18 cellular contexts compared by ENCODE assay signal in the genomic region with DNA sequence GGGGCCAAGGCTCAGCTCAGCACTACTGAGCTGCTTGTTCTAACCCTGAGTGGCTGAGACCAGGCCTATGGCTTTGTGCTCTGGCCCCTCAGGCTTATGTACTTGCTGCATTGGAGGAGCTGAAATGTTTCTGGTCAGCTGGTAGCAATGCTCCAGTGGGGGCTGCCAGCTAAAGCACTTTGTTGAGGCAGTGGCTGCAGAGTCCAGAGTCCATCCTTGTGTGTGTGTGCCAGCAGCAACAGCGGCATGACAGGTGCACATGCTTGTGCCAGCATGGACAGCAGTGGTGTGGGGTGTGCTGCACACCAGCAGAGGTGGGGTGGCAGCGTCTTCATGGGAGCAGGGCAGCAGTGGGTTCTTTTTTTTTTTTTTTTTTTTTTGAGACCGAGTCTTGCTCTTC.
"Had no signal": no experiment of that assay in that cellular context is flagged by ENCODE, and none has a peak within 500 bp of the region (broad histone marks: within the 10 kb centered on the region; RNA-seq: fewer than 3 reads in every experiment).

No MANE protein-coding gene starts in this region.

- ATAC-seq: esophagus mucosa; natural killer cell treated with Interleukin-12 subunit alpha and Interleukin-12 subunit beta and Interleukin-15 and Interleukin-18, amount 100 ng/mL, for 72 hours had no signal

- H3K9me3 Mint-ChIP-seq: activated CD4-positive, alpha-beta T cell treated with anti-CD3 and anti-CD28 coated beads, Interleukin-2, amount 10 ng/mL, durations not matched to agents 7 days and 5 days; immature natural killer cell; T-helper 1 cell treated with Interleukin-12 subunit alpha and Interleukin-12 subunit beta and Interleukin-4 antibody, amounts not matched to agents 30 μg/mL and 1 μg/mL, for 36 hours had no signal

- FAIRE-seq: endometrium had no signal

- DNase-seq: activated B cell treated with CpG ODN at 0.5 μM for 24 hours; activated CD4-positive, alpha-beta T cell treated with anti-CD3 and anti-CD28 coated beads, Interleukin-2, amount 10 ng/mL, durations not matched to agents 7 days and 5 days; activated gamma-delta T cell; amygdala; brain microvascular endothelial cell; cerebellar nuclear complex; dorsolateral prefrontal cortex; immature natural killer cell; mammary epithelial cell; occipital lobe; stimulated activated CD4-positive, alpha-beta T cell treated with anti-CD3 and anti-CD28 coated beads, Interleukin-15, amount 100 ng/mL, for 24 hours; stimulated activated CD4-positive, alpha-beta T cell treated with anti-CD3 and anti-CD28 coated beads, Interleukin-4, amount 100 ng/mL, for 24 hours had no signal

- H3K36me3 ChIP-seq: brain microvascular endothelial cell had no signal

- H3K4me3 ChIP-seq: dorsolateral prefrontal cortex had no signal

- H3K27me3 ChIP-seq: brain microvascular endothelial cell, dorsolateral prefrontal cortex had no signal

- H3K27ac ChIP-seq: brain microvascular endothelial cell, dorsolateral prefrontal cortex had no signal

- H3K27me3 Mint-ChIP-seq: activated B cell treated with CpG ODN at 0.5 μM for 24 hours; activated CD4-positive, alpha-beta T cell treated with anti-CD3 and anti-CD28 coated beads, Interleukin-2, amount 10 ng/mL, durations not matched to agents 7 days and 5 days; activated naive CD8-positive, alpha-beta T cell; natural killer cell treated with Interleukin-12 subunit alpha and Interleukin-12 subunit beta and Interleukin-15 and Interleukin-18, amount 100 ng/mL, for 72 hours; stimulated activated naive CD8-positive, alpha-beta T cell treated with anti-CD3 and anti-CD28 coated beads, Interleukin-15, Interleukin-2, amounts not matched to agents 100 ng/mL and 50 ng/mL, for 24 hours had no signal

- H3K27ac Mint-ChIP-seq: activated B cell treated with CpG ODN at 0.5 μM for 24 hours; activated CD4-positive, alpha-beta T cell treated with anti-CD3 and anti-CD28 coated beads, Interleukin-2, amount 10 ng/mL, durations not matched to agents 7 days and 5 days; activated naive CD8-positive, alpha-beta T cell; immature natural killer cell; natural killer cell treated with Interleukin-12 subunit alpha and Interleukin-12 subunit beta and Interleukin-15 and Interleukin-18, amount 100 ng/mL, for 72 hours; stimulated activated naive CD8-positive, alpha-beta T cell treated with anti-CD3 and anti-CD28 coated beads, Interleukin-15, Interleukin-2, amounts not matched to agents 100 ng/mL and 50 ng/mL, for 24 hours; T-helper 1 cell treated with Interleukin-12 subunit alpha and Interleukin-12 subunit beta and Interleukin-4 antibody, amounts not matched to agents 30 μg/mL and 1 μg/mL, for 36 hours had no signal

- H3K4me1 Mint-ChIP-seq: activated CD4-positive, alpha-beta T cell treated with anti-CD3 and anti-CD28 coated beads, Interleukin-2, amount 10 ng/mL, durations not matched to agents 7 days and 5 days had no signal

- H3K4me3 Mint-ChIP-seq: activated B cell treated with CpG ODN at 0.5 μM for 24 hours; activated CD4-positive, alpha-beta T cell treated with anti-CD3 and anti-CD28 coated beads, Interleukin-2, amount 10 ng/mL, durations not matched to agents 7 days and 5 days; activated naive CD8-positive, alpha-beta T cell; immature natural killer cell; natural killer cell treated with Interleukin-12 subunit alpha and Interleukin-12 subunit beta and Interleukin-15 and Interleukin-18, amount 100 ng/mL, for 72 hours; stimulated activated naive CD8-positive, alpha-beta T cell treated with anti-CD3 and anti-CD28 coated beads, Interleukin-15, Interleukin-2, amounts not matched to agents 100 ng/mL and 50 ng/mL, for 24 hours; T-helper 1 cell treated with Interleukin-12 subunit alpha and Interleukin-12 subunit beta and Interleukin-4 antibody, amounts not matched to agents 30 μg/mL and 1 μg/mL, for 36 hours had no signal
